8 cellular contexts compared by ENCODE assay signal in the genomic region with DNA sequence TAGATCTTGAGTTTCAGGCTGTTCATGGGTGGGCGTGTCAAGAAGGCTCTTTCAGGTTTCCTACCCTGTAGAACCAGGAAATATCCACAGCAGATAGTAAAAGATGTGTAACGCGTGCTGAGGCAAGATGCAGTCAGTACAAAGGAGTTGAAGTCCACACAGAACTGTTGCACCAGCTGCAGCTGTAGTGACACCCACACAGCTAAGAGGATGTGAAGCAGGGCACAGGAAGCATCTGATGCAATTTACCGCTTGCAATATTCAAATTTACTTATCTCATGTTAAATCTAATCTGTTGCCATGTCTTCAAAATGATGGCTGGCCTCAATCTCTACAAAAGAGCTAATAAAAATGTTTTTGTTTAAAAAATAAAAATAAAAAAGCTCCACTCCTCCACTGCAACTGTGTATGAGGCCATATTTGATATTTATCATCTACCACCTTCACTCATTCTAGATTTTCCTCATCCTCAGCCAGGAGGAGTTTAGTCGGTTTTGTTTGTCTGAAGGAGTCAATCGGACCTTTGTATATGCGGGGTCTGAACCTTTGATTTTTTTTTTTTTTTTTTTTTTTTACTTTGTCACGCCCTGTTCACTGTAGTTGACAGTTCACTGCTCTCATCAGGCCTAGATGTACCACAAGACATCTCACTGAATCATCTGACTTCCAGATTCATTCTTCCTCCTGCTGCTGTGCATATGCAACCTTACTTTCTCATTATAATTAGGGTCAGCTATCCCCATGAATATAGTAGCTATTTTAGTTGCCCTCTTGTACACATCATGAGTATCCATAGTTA.
DNase-seq lines count a peak whose midpoint lies in the region; ATAC-seq lines count a peak whose summit lies in the region.

No MANE protein-coding gene starts in this region.

- peaks cover 5% of the 10 kb centered on the region for H3K9me3 Mint-ChIP-seq in activated CD8-positive, alpha-beta T cell treated with anti-CD3 and anti-CD28 coated beads, Interleukin-2, amount 10 ng/mL, durations not matched to agents 7 days and 5 days (ENCODE audit: insufficient read depth)

- no peak overlapping the region for H3K4me2 ChIP-seq in neuronal stem cell (ENCODE audit: insufficient read depth, low read length, poor library complexity, severe bottlenecking)

- no peaks in the 10 kb centered on the region for H3K27me3 Mint-ChIP-seq in activated CD8-positive, alpha-beta T cell treated with anti-CD3 and anti-CD28 coated beads, Interleukin-2, amount 10 ng/mL, durations not matched to agents 7 days and 5 days (ENCODE audit: low read depth)

- no peak overlapping the region for H2BK120ac ChIP-seq in neuronal stem cell (ENCODE audit: low read depth, low read length)

- H2AK5ac ChIP-seq in neuronal stem cell (ENCODE audit: low read depth, low read length): no peak overlapping the region

- no peak overlapping the region for H2BK12ac ChIP-seq in neuronal stem cell (ENCODE audit: low read length)

- no peak overlapping the region for H2BK15ac ChIP-seq in neuronal stem cell (ENCODE audit: low read length)

- peak overlapping the region; percentile 72 for H4K8ac ChIP-seq in neuronal stem cell (ENCODE audit: low read depth, low read length)

- no peaks in the 10 kb centered on the region for H3K79me1 ChIP-seq in neuronal stem cell (ENCODE audit: low read depth, low read length)

- H3K36me3 Mint-ChIP-seq in activated CD8-positive, alpha-beta T cell treated with anti-CD3 and anti-CD28 coated beads, Interleukin-2, amount 10 ng/mL, durations not matched to agents 7 days and 5 days (ENCODE audit: low read depth): peaks cover 53% of the 10 kb centered on the region

- H2AFZ ChIP-seq in neuronal stem cell (ENCODE audit: low read length): no peak overlapping the region

- peaks cover 60% of the 10 kb centered on the region for H3K4me1 Mint-ChIP-seq in activated CD8-positive, alpha-beta T cell treated with anti-CD3 and anti-CD28 coated beads, Interleukin-2, amount 10 ng/mL, durations not matched to agents 7 days and 5 days (ENCODE audit: low read depth)

- no peak overlapping the region for H2BK5ac ChIP-seq in neuronal stem cell (ENCODE audit: low read length)

- CTCF ChIA-PET in activated CD8-positive, alpha-beta T cell treated with anti-CD3 and anti-CD28 coated beads, Interleukin-2, amount 10 ng/mL, durations not matched to agents 7 days and 5 days (lab: Charles Lee): interaction anchor here (0.7 to 9.1 kb wide), 11 partner anchors 9 to 227 kb away, joined by 3 to 112 read pairs (median 9); partner anchors contain the start of gene ARHGAP15

- H3K4me3 Mint-ChIP-seq in activated CD8-positive, alpha-beta T cell treated with anti-CD3 and anti-CD28 coated beads, Interleukin-2, amount 10 ng/mL, durations not matched to agents 7 days and 5 days: peak overlapping the region; percentile 65

- peak; percentile 72 for ATAC-seq in GM19397 (IDR thresholded peaks at IDR 0.05; ENCODE audit: unreplicated experiment)
- peak; percentile 80 for ATAC-seq in HG03354 (IDR thresholded peaks at IDR 0.05; ENCODE audit: poor library complexity, severe bottlenecking, unreplicated experiment)
- peak; percentile 76 for ATAC-seq in activated CD8-positive, alpha-beta T cell treated with anti-CD3 and anti-CD28 coated beads, Interleukin-2, amount 10 ng/mL, durations not matched to agents 7 days and 5 days

- no peak overlapping the region for H3K27ac ChIP-seq in neuronal stem cell (replicated peaks; ENCODE audit: low read length)

- no peak overlapping the region for H3K23ac ChIP-seq in neuronal stem cell (ENCODE audit: low read depth, low read length, poor library complexity)

- H3K9ac ChIP-seq in neuronal stem cell (ENCODE audit: low read depth, low read length, poor library complexity): no peak overlapping the region

- no peaks in the 10 kb centered on the region for H3K27me3 ChIP-seq in neuronal stem cell (ENCODE audit: control insufficient read depth in 3 of 3, insufficient read depth in 3 of 3, low read depth in 1 of 3, low read length in 3 of 3)

- peak overlapping the region; percentile 99 for H3K27ac Mint-ChIP-seq in activated CD8-positive, alpha-beta T cell treated with anti-CD3 and anti-CD28 coated beads, Interleukin-2, amount 10 ng/mL, durations not matched to agents 7 days and 5 days

- POLR2A ChIA-PET in activated CD8-positive, alpha-beta T cell treated with anti-CD3 and anti-CD28 coated beads, Interleukin-2, amount 10 ng/mL, durations not matched to agents 7 days and 5 days (lab: Charles Lee): interaction anchor here (0.6 to 1.5 kb wide), 4 partner anchors 9 to 134 kb away, joined by 3 to 6 read pairs (median 4); no protein-coding TSS in a partner anchor

- H3K18ac ChIP-seq in neuronal stem cell (ENCODE audit: low read length): no peak overlapping the region

- no peak overlapping the region for H3K4me3 ChIP-seq in neuronal stem cell (ENCODE audit: low read length in 2 of 2)

- no peaks in the 10 kb centered on the region for H3K4me1 ChIP-seq in neuronal stem cell (ENCODE audit: control insufficient read depth in 2 of 2, insufficient read depth in 1 of 2, low read depth in 1 of 2, low read length in 2 of 2)

- WGBS in neuronal stem cell (ENCODE audit: extremely low coverage in 2 of 2, insufficient read length in 2 of 2, insufficient replicate concordance in 1 of 2), 2 donors: no CpG with 5 or more reads among the region's 8 CpGs

- H3K36me3 ChIP-seq in neuronal stem cell (replicated peaks in 1 of 2; ENCODE audit: control insufficient read depth in 2 of 2, insufficient read depth in 2 of 2, low read length in 2 of 2): no peaks in the 10 kb centered on the region

- no peaks in the 10 kb centered on the region for H3K9me3 ChIP-seq in neuronal stem cell (replicated peaks in 1 of 2; ENCODE audit: control insufficient read depth in 2 of 2, insufficient read depth in 1 of 2, low read depth in 1 of 2, low read length in 2 of 2)

- peak; percentile 78 for DNase-seq in activated CD8-positive, alpha-beta T cell treated with anti-CD3 and anti-CD28 coated beads, Interleukin-2, amount 10 ng/mL, durations not matched to agents 7 days and 5 days
- no peak for DNase-seq in neuronal stem cell (ENCODE audit: low spot score)
- no peak for DNase-seq in NCI-H1417 treated with DMSO at 0.1 percent for 48 hours (lab: John Stamatoyannopoulos, UW)
- no peak for DNase-seq in hippocampal formation (lab: John Stamatoyannopoulos, UW)
- DNase-seq in glomerular visceral epithelial cell (ENCODE audit: extremely low spot score): no peak
- DNase-seq in DMS 273 treated with DMSO at 0.1 percent for 48 hours (lab: John Stamatoyannopoulos, UW): no peak

- no peak overlapping the region for H3K14ac ChIP-seq in neuronal stem cell (ENCODE audit: low read length)

- H3K4ac ChIP-seq in neuronal stem cell (ENCODE audit: low read length): no peak overlapping the region

- no peak overlapping the region for H4K91ac ChIP-seq in neuronal stem cell (ENCODE audit: low read depth, low read length, poor library complexity)
